Comparison of ENCODE assay signal across 2 cellular contexts in genomic region chr14:24317141-24317927, GRCh38.
TF ChIP-seq lines count a peak whose summit lies in the region.

No MANE protein-coding gene starts in this region.

TF ChIP-seq in HCT116, 20 proteins besides CTCF, POLR2A, EP300 and RAD21:
- TF ChIP-seq ELF1 (IDR thresholded peaks at IDR 0.05; ENCODE audit: borderline replicate concordance, low read depth) (no peak), CBX3 (IDR thresholded peaks at IDR 0.05; ENCODE audit: low read depth) (no peak), JUND (IDR thresholded peaks at IDR 0.05) (peak; percentile 55), FOSL1 (IDR thresholded peaks at IDR 0.05; ENCODE audit: low read depth) (peak; percentile 66), SRF (IDR thresholded peaks at IDR 0.05; ENCODE audit: low read depth) (no peak)

TF ChIP-seq in K562, 482 proteins besides CTCF, POLR2A, EP300 and RAD21:
- TF ChIP-seq BRD4 (IDR thresholded peaks at IDR 0.05) (no peak), ATF7 (IDR thresholded peaks at IDR 0.05) (peak; percentile 33; the same call in 1 of the 2 replicates), LCOR (CRISPR knock-in tag; IDR thresholded peaks at IDR 0.05) (peak; percentile 27; the same call in 1 of the 2 replicates), ARID1B (IDR thresholded peaks at IDR 0.05) (peak; percentile 58), FOSL1 (tag; conservative IDR thresholded peaks at IDR 0.05) (peak; percentile 93), JUND (IDR thresholded peaks at IDR 0.05; ENCODE audit: borderline replicate concordance, low read depth, low read length) (peak; percentile 86), JUND (tag; IDR thresholded peaks at IDR 0.05; ENCODE audit: borderline replicate concordance, low read depth, low read length) (peak; percentile 93; the same call in 2 of the 3 replicates), CTBP1 (IDR thresholded peaks at IDR 0.05; ENCODE audit: borderline replicate concordance) (peak; percentile 54), DPF2 (IDR thresholded peaks at IDR 0.05) (peak; percentile 50; the same call in 1 of the 2 replicates), TFAP4 (CRISPR knock-in tag; IDR thresholded peaks at IDR 0.05; ENCODE audit: borderline replicate concordance) (no peak), FOS (IDR thresholded peaks at IDR 0.05; ENCODE audit: extremely low read depth, insufficient read length) (peak; percentile 48), NFATC3 (IDR thresholded peaks at IDR 0.05) (peak; percentile 92), ATF3 (IDR thresholded peaks at IDR 0.05) (peak; percentile 93), ATF3 (CRISPR knock-in tag; conservative IDR thresholded peaks at IDR 0.05) (peak; percentile 82; the same call in 1 of the 2 replicates), SOX6 (IDR thresholded peaks at IDR 0.05) (peak; percentile 66), VEZF1 (CRISPR knock-in tag; IDR thresholded peaks at IDR 0.05) (peak; percentile 44; the same call in 1 of the 2 replicates), C11orf30 (IDR thresholded peaks at IDR 0.05; ENCODE audit: low read depth) (peak; percentile 51), NUFIP1 (IDR thresholded peaks at IDR 0.05; ENCODE audit: partially characterized antibody) (no peak), SMARCA4 (IDR thresholded peaks at IDR 0.05) (peak; percentile 65), ARNT (IDR thresholded peaks at IDR 0.05) (no peak), TCF3 (CRISPR knock-in tag; IDR thresholded peaks at IDR 0.05) (no peak), SMARCE1 (IDR thresholded peaks at IDR 0.05) (peak; percentile 62), SRSF9 (IDR thresholded peaks at IDR 0.05; ENCODE audit: borderline replicate concordance, low read depth, low read length) (no peak), MAFF (IDR thresholded peaks at IDR 0.05; ENCODE audit: low read length) (0 out of 2 replicates have a peak, but pooled peaks have one; percentile 7), JUN (IDR thresholded peaks at IDR 0.05; ENCODE audit: borderline replicate concordance, low read depth, low read length) (peak; percentile 39; the same call in 1 of the 2 replicates), JUN (CRISPR knock-in tag; IDR thresholded peaks at IDR 0.05; ENCODE audit: borderline replicate concordance) (no peak)
